20 cellular contexts compared by ENCODE assay signal in the genomic region with DNA sequence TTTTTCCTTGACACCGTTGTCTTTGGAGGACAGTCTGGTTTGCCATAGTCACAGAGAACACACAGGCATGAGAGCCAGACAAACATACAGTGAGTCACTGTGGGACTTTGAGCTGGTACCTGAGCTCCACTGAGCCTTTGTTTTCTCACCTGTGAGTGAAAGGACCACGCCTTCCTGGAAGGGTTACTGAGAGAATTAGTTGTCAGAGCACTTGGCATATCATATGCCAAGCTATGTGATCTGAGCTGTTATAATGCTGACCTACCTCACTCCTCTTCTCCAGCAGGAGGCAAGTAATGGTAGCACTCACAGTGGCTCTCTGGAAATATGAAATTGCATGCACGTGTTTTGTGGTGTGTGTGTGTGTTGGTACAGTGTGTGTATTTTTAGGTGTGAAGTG. TPM values are rescaled to one million over a fixed set of nuclear protein-coding genes. Genes with fewer than 3 reads are reported as not detected.
A peak's percentile ranks its signal among the peaks of the same experiment; 100 is the strongest.
DNase-seq lines count a peak whose midpoint lies in the region; ATAC-seq, FAIRE-seq and TF ChIP-seq lines count a peak whose summit lies in the region.
"Had no signal": no experiment of that assay in that cellular context is flagged by ENCODE, and none has a peak within 500 bp of the region (broad histone marks: within the 10 kb centered on the region; RNA-seq: fewer than 3 reads in every experiment).

No MANE protein-coding gene starts in this region.

- TF ChIP-seq POLR2A in GM12892 (IDR thresholded peaks at IDR 0.05; ENCODE audit: low read depth, low read length): no peak

- no peak overlapping the region for H3K27ac ChIP-seq in foreskin keratinocyte
- no peak overlapping the region for H3K27ac ChIP-seq in psoas muscle
- H3K27ac ChIP-seq: HL-60, uterus had no signal

- intact Hi-C loops in psoas muscle (cut with DNase I): no loop called here

- peak; percentile 42 for ATAC-seq in foreskin keratinocyte
- peak in 3 of 4 donors; percentile 25 to 45 (median 44) for ATAC-seq in psoas muscle
- ATAC-seq: activated CD8-positive, alpha-beta memory T cell treated with anti-CD3 and anti-CD28 coated beads, Interleukin-2, amount 10 ng/mL, durations not matched to agents 7 days and 5 days; Right ventricle myocardium inferior had no signal

- peak; percentile 89 for DNase-seq in DMS153 treated with DMSO at 0.1 percent for 48 hours (lab: John Stamatoyannopoulos, UW; ENCODE audit: unreplicated experiment)
- DNase-seq in NCI-H2196 treated with DMSO at 0.1 percent for 48 hours (lab: John Stamatoyannopoulos, UW; ENCODE audit: unreplicated experiment): peak; percentile 14
- DNase-seq in foreskin keratinocyte: no peak
- no peak for DNase-seq in psoas muscle
- no peak for DNase-seq in NCI-H1092 treated with DMSO at 0.1 percent for 48 hours (lab: John Stamatoyannopoulos, UW)
- DNase-seq in stimulated activated CD8-positive, alpha-beta memory T cell treated with anti-CD3 and anti-CD28 coated beads, Interleukin-4, amount 100 ng/mL, for 48 hours: no peak
- DNase-seq in GM12892 (ENCODE audit: insufficient read length): no peak
- DNase-seq in HPDE6-E6E7 (ENCODE audit: extremely low spot score): no peak
- DNase-seq: activated CD4-positive, alpha-beta T cell treated with anti-CD3 and anti-CD28 coated beads for 4 hours; activated CD8-positive, alpha-beta memory T cell treated with anti-CD3 and anti-CD28 coated beads, Interleukin-2, amount 10 ng/mL, durations not matched to agents 7 days and 5 days; C1 segment of cervical spinal cord; effector CD8-positive, alpha-beta T cell; glutamatergic neuron; NCI-H187 treated with DMSO at 0.1 percent for 48 hours had no signal

- FAIRE-seq in GM12892 (lab: Jason Lieb, UNC): no peak
- FAIRE-seq: astrocyte had no signal

- no peak for TF ChIP-seq CTCF in foreskin keratinocyte (conservative IDR thresholded peaks at IDR 0.05)
- no peak for TF ChIP-seq CTCF in psoas muscle (IDR thresholded peaks at IDR 0.05)

- no peaks in the 10 kb centered on the region for H3K27me3 ChIP-seq in foreskin keratinocyte
- H3K27me3 ChIP-seq in psoas muscle (ENCODE audit: insufficient read depth in 3 of 3, low read length in 2 of 3): no peaks in the 10 kb centered on the region
- H3K27me3 ChIP-seq: uterus had no signal

- no peaks in the 10 kb centered on the region for H3K9me3 ChIP-seq in psoas muscle
- H3K9me3 ChIP-seq: uterus had no signal

- WGBS in psoas muscle, 3 donors: 61 to 74% (median 61%) methylated on average over 3 of the region's 3 CpGs

- H3K36me3 ChIP-seq in psoas muscle (ENCODE audit: insufficient read depth in 1 of 2, low read depth in 1 of 2): no peaks in the 10 kb centered on the region
- H3K36me3 ChIP-seq: uterus had no signal

- no peaks in the 10 kb centered on the region for H3K4me1 ChIP-seq in foreskin keratinocyte
- H3K4me1 ChIP-seq in psoas muscle: peaks cover 18% of the 10 kb centered on the region

- H3K4me3 ChIP-seq in psoas muscle: no peak overlapping the region
- H3K4me3 ChIP-seq: uterus had no signal

RNA-seq across cellular contexts. Expression of a gene that starts 59.7 kb away (rescaled TPM):
- not detected in 2 replicates for total RNA-seq in foreskin keratinocyte
- not detected in 2 replicates for polyA plus RNA-seq in foreskin keratinocyte
- total RNA-seq in psoas muscle: 10 to 100 TPM; 24.4 to 84.4 (median 64.9) TPM
- polyA plus RNA-seq in psoas muscle: 10 to 100 TPM; 16.1 to 40.4 (median 23.6) TPM
- 5.8 TPM for polyA plus RNA-seq in GM12892 (2012; ENCODE audit: missing spikeins)
- total RNA-seq: activated CD8-positive, alpha-beta memory T cell treated with anti-CD3 and anti-CD28 coated beads, Interleukin-2, amount 10 ng/mL, durations not matched to agents 7 days and 5 days; NCI-H460; T-helper 1 cell treated with Interleukin-12 subunit alpha and Interleukin-12 subunit beta and Interleukin-4 antibody, amounts not matched to agents 30 ng/mL and 1 ng/mL, for 36 hours had no signal

Comparison
In these comparisons a context has a peak if more than half of its experiments do, and no peak if none do; other contexts are left out.
1. DNase-seq: peak in DMS153 treated with DMSO at 0.1 percent for 48 hours (single experiment) and NCI-H2196 treated with DMSO at 0.1 percent for 48 hours (single experiment); none in foreskin keratinocyte (0 of 2), psoas muscle (0 of 2), NCI-H1092 treated with DMSO at 0.1 percent for 48 hours (single experiment), stimulated activated CD8-positive, alpha-beta memory T cell treated with anti-CD3 and anti-CD28 coated beads, Interleukin-4, amount 100 ng/mL, for 48 hours (single experiment), GM12892 (single experiment) and HPDE6-E6E7 (single experiment).
2. RNA of a gene that starts 59.7 kb away (total RNA-seq): 24.4 to 84.4 TPM in psoas muscle; not detected in foreskin keratinocyte; every median in the first group is over 10 times any median in the second.